ENCODE assay signal across 20 cellular contexts in the genomic region with DNA sequence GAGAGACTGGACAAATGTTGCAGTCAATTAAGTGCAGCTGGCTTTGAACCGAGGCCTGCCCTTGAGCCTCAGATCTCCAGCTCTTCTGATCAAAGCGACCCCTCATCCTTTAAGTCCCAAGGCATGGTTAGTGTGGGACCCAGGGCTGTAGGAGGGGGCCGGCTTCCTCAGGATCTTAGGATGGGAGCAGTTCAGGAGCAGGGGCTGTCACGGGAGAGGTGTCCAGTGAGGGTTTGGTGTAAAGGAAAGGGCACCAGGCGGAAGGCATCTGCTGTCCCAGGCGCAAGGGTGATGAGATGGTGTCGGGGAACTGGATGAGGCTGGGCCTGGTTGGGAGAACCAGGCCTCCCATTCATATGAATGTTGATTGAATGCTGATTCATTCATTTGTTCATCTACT. TPM values are rescaled to one million over a fixed set of nuclear protein-coding genes. Genes with fewer than 3 reads are reported as not detected.
DNase-seq lines count a peak whose midpoint lies in the region; ATAC-seq and TF ChIP-seq lines count a peak whose summit lies in the region.
"Had no signal": no experiment of that assay in that cellular context is flagged by ENCODE, and none has a peak within 500 bp of the region (broad histone marks: within the 10 kb centered on the region; RNA-seq: fewer than 3 reads in every experiment).

No MANE protein-coding gene starts in this region.

- H3K9me3 ChIP-seq in H9 (ENCODE audit: control insufficient read depth, low read depth, low read length): no peaks in the 10 kb centered on the region

- H2BK15ac ChIP-seq in H9 (ENCODE audit: low read depth, low read length): no peak overlapping the region

- no peak overlapping the region for H3K9ac ChIP-seq in H9 (ENCODE audit: extremely low read depth, insufficient read length, low read length)

- H3K36me3 ChIP-seq in brain microvascular endothelial cell (replicated peaks): peaks cover 6% of the 10 kb centered on the region

- WGBS in H9 (ENCODE audit: extremely low coverage, insufficient read length, low lambda C conversion rate): no CpG with 5 or more reads among the region's 7 CpGs

- H3K27me3 ChIP-seq in H9 (ENCODE audit: insufficient read depth, low read length) (no peaks in the 10 kb centered on the region), brain microvascular endothelial cell (replicated peaks) (no peaks in the 10 kb centered on the region)

- H4K8ac ChIP-seq in H9 (replicated peaks; ENCODE audit: insufficient read length, low read depth, low read length): no peak overlapping the region

- H3T11ph ChIP-seq in H9 (ENCODE audit: low read length): no peak overlapping the region

- H3K4me3 ChIP-seq in brain microvascular endothelial cell (ENCODE audit: low read depth, low read length): no peak overlapping the region
- H3K4me3 ChIP-seq: GM12878 had no signal

- in situ Hi-C loops in brain microvascular endothelial cell (cut with HindIII; ENCODE audit: low pct_ligation_motif_present, low sequenced_read_pairs): no loop called here

- H3K23ac ChIP-seq in H9 (ENCODE audit: insufficient read length, low read depth, low read length): no peak overlapping the region

- H2AK5ac ChIP-seq in H9 (ENCODE audit: insufficient read length, low read length): no peak overlapping the region

- no peak for DNase-seq in activated CD8-positive, alpha-beta T cell treated with anti-CD3 and anti-CD28 coated beads, Interleukin-2, amount 10 ng/mL, durations not matched to agents 7 days and 5 days
- no peak for DNase-seq in activated CD8-positive, alpha-beta T cell treated with anti-CD3 and anti-CD28 coated beads for 36 hours
- no peak for DNase-seq in H9
- DNase-seq in endothelial cell (ENCODE audit: low spot score): no peak
- DNase-seq in stimulated activated effector memory CD8-positive, alpha-beta T cell treated with anti-CD3 and anti-CD28 coated beads, Interleukin-12 subunit alpha, Interleukin-12 subunit beta, amount 100 ng/mL, for 72 hours (ENCODE audit: low spot score in 2 of 2): no peak
- no peak for DNase-seq in NCI-H2227 treated with DMSO at 0.1 percent for 48 hours (lab: John Stamatoyannopoulos, UW)
- DNase-seq in brain microvascular endothelial cell: no peak
- DNase-seq: Calu3; CD4-positive, CD25-positive, alpha-beta regulatory T cell; DMS53; EL; KG1; NCI-H1105 treated with DMSO at 0.1 percent for 48 hours; NCI-H1694; NCI-H2081 treated with DMSO at 0.1 percent for 48 hours; NCI-H774; SHP77 had no signal

- H3K4ac ChIP-seq in H9 (ENCODE audit: low read depth, low read length): no peak overlapping the region

- no peaks in the 10 kb centered on the region for H3K79me2 ChIP-seq in H9 (ENCODE audit: insufficient read depth, low read length)

- TF ChIP-seq CTCF in activated CD8-positive, alpha-beta T cell treated with anti-CD3 and anti-CD28 coated beads for 36 hours (IDR thresholded peaks at IDR 0.05): no peak
- no peak for TF ChIP-seq CTCF in H9 (conservative IDR thresholded peaks at IDR 0.05)
- TF ChIP-seq CTCF in endothelial cell (IDR thresholded peaks at IDR 0.05; ENCODE audit: unreplicated experiment): no peak
- no peak for TF ChIP-seq CTCF in brain microvascular endothelial cell (IDR thresholded peaks at IDR 0.05; ENCODE audit: low read depth, low read length, missing control alignments)

- no peak overlapping the region for H2BK12ac ChIP-seq in H9 (ENCODE audit: insufficient read length, low read depth, low read length)

- H3K79me1 ChIP-seq in H9 (ENCODE audit: insufficient read depth, low read depth, low read length, poor library complexity, severe bottlenecking): no peaks in the 10 kb centered on the region

- H3K27ac Mint-ChIP-seq in activated CD8-positive, alpha-beta T cell treated with anti-CD3 and anti-CD28 coated beads, Interleukin-2, amount 10 ng/mL, durations not matched to agents 7 days and 5 days: peak overlapping the region; percentile 57
- no peak overlapping the region for H3K27ac Mint-ChIP-seq in activated CD8-positive, alpha-beta T cell treated with anti-CD3 and anti-CD28 coated beads for 36 hours
- H3K27ac Mint-ChIP-seq in H9 (peak overlapping the region in 2 of 3 experiments; percentile 29 to 61; a peak in 3 of 7 replicates), endothelial cell (ENCODE audit: unreplicated experiment) (no peak overlapping the region)
- peak overlapping the region; percentile 27 for H3K27ac Mint-ChIP-seq in stimulated activated effector memory CD8-positive, alpha-beta T cell treated with anti-CD3 and anti-CD28 coated beads, Interleukin-12 subunit alpha, Interleukin-12 subunit beta, amount 100 ng/mL, for 72 hours
- H3K27ac Mint-ChIP-seq: B cell had no signal

- no peak for ATAC-seq in activated CD8-positive, alpha-beta T cell treated with anti-CD3 and anti-CD28 coated beads, Interleukin-2, amount 10 ng/mL, durations not matched to agents 7 days and 5 days
- no peak for ATAC-seq in activated CD8-positive, alpha-beta T cell treated with anti-CD3 and anti-CD28 coated beads for 36 hours
- ATAC-seq in stimulated activated effector memory CD8-positive, alpha-beta T cell treated with anti-CD3 and anti-CD28 coated beads, Interleukin-12 subunit alpha, Interleukin-12 subunit beta, amount 100 ng/mL, for 72 hours: no peak
- ATAC-seq in HG02970 (IDR thresholded peaks at IDR 0.05; ENCODE audit: low FRiP score, unreplicated experiment): no peak

- no peak overlapping the region for H2BK20ac ChIP-seq in H9 (ENCODE audit: low read depth, low read length, poor library complexity, severe bottlenecking)

- H3K23me2 ChIP-seq in H9 (ENCODE audit: insufficient read length, low read depth, low read length, poor library complexity, severe bottlenecking): peaks cover 3% of the 10 kb centered on the region

- H3K36me3 Mint-ChIP-seq in activated CD8-positive, alpha-beta T cell treated with anti-CD3 and anti-CD28 coated beads, Interleukin-2, amount 10 ng/mL, durations not matched to agents 7 days and 5 days (ENCODE audit: low read depth): no peaks in the 10 kb centered on the region
- H3K36me3 Mint-ChIP-seq in activated CD8-positive, alpha-beta T cell treated with anti-CD3 and anti-CD28 coated beads for 36 hours (ENCODE audit: low read depth): peaks cover 4% of the 10 kb centered on the region
- H3K36me3 Mint-ChIP-seq in H9 (ENCODE audit: insufficient read depth in 1 of 3, low read depth in 3 of 3) (peaks cover 12 to 39% (median 39%) of the 10 kb centered on the region in 3 experiments; a peak in 6 of 7 replicates), endothelial cell (ENCODE audit: low read depth, unreplicated experiment) (peaks cover 34% of the 10 kb centered on the region)
- peaks cover 3% of the 10 kb centered on the region for H3K36me3 Mint-ChIP-seq in stimulated activated effector memory CD8-positive, alpha-beta T cell treated with anti-CD3 and anti-CD28 coated beads, Interleukin-12 subunit alpha, Interleukin-12 subunit beta, amount 100 ng/mL, for 72 hours

- no peak overlapping the region for H3K4me2 ChIP-seq in H9 (ENCODE audit: insufficient read depth, insufficient read length, low read length)

- no peak overlapping the region for H2BK5ac ChIP-seq in H9 (ENCODE audit: insufficient read length, low read length)

- H3K56ac ChIP-seq in H9 (ENCODE audit: insufficient read length, low read depth, low read length): no peak overlapping the region

- no peak overlapping the region for H3K4me3 Mint-ChIP-seq in activated CD8-positive, alpha-beta T cell treated with anti-CD3 and anti-CD28 coated beads, Interleukin-2, amount 10 ng/mL, durations not matched to agents 7 days and 5 days
- no peak overlapping the region for H3K4me3 Mint-ChIP-seq in activated CD8-positive, alpha-beta T cell treated with anti-CD3 and anti-CD28 coated beads for 36 hours
- H3K4me3 Mint-ChIP-seq in H9 (no peak overlapping the region), endothelial cell (ENCODE audit: unreplicated experiment) (peak overlapping the region; percentile 57)
- H3K4me3 Mint-ChIP-seq in stimulated activated effector memory CD8-positive, alpha-beta T cell treated with anti-CD3 and anti-CD28 coated beads, Interleukin-12 subunit alpha, Interleukin-12 subunit beta, amount 100 ng/mL, for 72 hours: no peak overlapping the region
- H3K4me3 Mint-ChIP-seq: B cell had no signal

- no peak overlapping the region for H3K14ac ChIP-seq in H9 (ENCODE audit: insufficient read depth, low read length)

- H3K18ac ChIP-seq in H9 (ENCODE audit: insufficient read length, low read depth, low read length): no peak overlapping the region

- H3K9me3 Mint-ChIP-seq in activated CD8-positive, alpha-beta T cell treated with anti-CD3 and anti-CD28 coated beads, Interleukin-2, amount 10 ng/mL, durations not matched to agents 7 days and 5 days (ENCODE audit: insufficient read depth): no peaks in the 10 kb centered on the region
- no peaks in the 10 kb centered on the region for H3K9me3 Mint-ChIP-seq in activated CD8-positive, alpha-beta T cell treated with anti-CD3 and anti-CD28 coated beads for 36 hours
- H3K9me3 Mint-ChIP-seq in H9 (no peaks in the 10 kb centered on the region), endothelial cell (ENCODE audit: unreplicated experiment) (no peaks in the 10 kb centered on the region)
- H3K9me3 Mint-ChIP-seq in stimulated activated effector memory CD8-positive, alpha-beta T cell treated with anti-CD3 and anti-CD28 coated beads, Interleukin-12 subunit alpha, Interleukin-12 subunit beta, amount 100 ng/mL, for 72 hours: no peaks in the 10 kb centered on the region

- no peaks in the 10 kb centered on the region for H3K27me3 Mint-ChIP-seq in activated CD8-positive, alpha-beta T cell treated with anti-CD3 and anti-CD28 coated beads, Interleukin-2, amount 10 ng/mL, durations not matched to agents 7 days and 5 days (ENCODE audit: low read depth)
- H3K27me3 Mint-ChIP-seq in activated CD8-positive, alpha-beta T cell treated with anti-CD3 and anti-CD28 coated beads for 36 hours: no peaks in the 10 kb centered on the region
- peaks cover 2% of the 10 kb centered on the region; the same call in 1 of the 2 replicates for H3K27me3 Mint-ChIP-seq in H9 (ENCODE audit: low read depth)
- H3K27me3 Mint-ChIP-seq in endothelial cell (ENCODE audit: unreplicated experiment): peaks cover 18% of the 10 kb centered on the region
- H3K27me3 Mint-ChIP-seq: B cell; CD4-positive, CD25-positive, alpha-beta regulatory T cell had no signal

- intact Hi-C loops in activated CD8-positive, alpha-beta T cell treated with anti-CD3 and anti-CD28 coated beads for 36 hours (cut with micrococcal nuclease): loop anchor here (5.0 kb wide), 1 partner anchor 312 kb away; no protein-coding TSS in a partner anchor

- H2AFZ ChIP-seq in H9 (ENCODE audit: low read length): no peak overlapping the region

- POLR2A ChIA-PET in activated CD8-positive, alpha-beta T cell treated with anti-CD3 and anti-CD28 coated beads, Interleukin-2, amount 10 ng/mL, durations not matched to agents 7 days and 5 days (lab: Charles Lee): no interaction called here
- POLR2A ChIA-PET in activated CD8-positive, alpha-beta T cell treated with anti-CD3 and anti-CD28 coated beads for 36 hours (lab: Charles Lee): no interaction called here

- CTCF ChIA-PET in activated CD8-positive, alpha-beta T cell treated with anti-CD3 and anti-CD28 coated beads, Interleukin-2, amount 10 ng/mL, durations not matched to agents 7 days and 5 days (lab: Charles Lee): interaction anchor here (1.1 to 1.7 kb wide), 2 partner anchors 89 to 183 kb away, joined by 3 to 4 read pairs; partner anchors contain the start of gene PAFAH2
- CTCF ChIA-PET in activated CD8-positive, alpha-beta T cell treated with anti-CD3 and anti-CD28 coated beads for 36 hours (lab: Charles Lee): interaction anchor here (1.9 kb wide), 1 partner anchor 14 kb away, joined by 6 read pairs; the partner anchor contains the start of gene SELENON

- H4K91ac ChIP-seq in H9 (ENCODE audit: insufficient read length, low read depth, low read length): no peak overlapping the region

- H3K4me1 ChIP-seq in H9 (ENCODE audit: insufficient read depth, low read length): no peaks in the 10 kb centered on the region; the same call in 1 of the 2 replicates

- peaks cover 20% of the 10 kb centered on the region for H3K4me1 Mint-ChIP-seq in activated CD8-positive, alpha-beta T cell treated with anti-CD3 and anti-CD28 coated beads, Interleukin-2, amount 10 ng/mL, durations not matched to agents 7 days and 5 days (ENCODE audit: low read depth)
- peaks cover 13% of the 10 kb centered on the region for H3K4me1 Mint-ChIP-seq in activated CD8-positive, alpha-beta T cell treated with anti-CD3 and anti-CD28 coated beads for 36 hours (ENCODE audit: low read depth)
- H3K4me1 Mint-ChIP-seq in H9: peaks cover 20 to 26% of the 10 kb centered on the region in 2 experiments
- peaks cover 22% of the 10 kb centered on the region for H3K4me1 Mint-ChIP-seq in endothelial cell (ENCODE audit: unreplicated experiment)
- H3K4me1 Mint-ChIP-seq in stimulated activated effector memory CD8-positive, alpha-beta T cell treated with anti-CD3 and anti-CD28 coated beads, Interleukin-12 subunit alpha, Interleukin-12 subunit beta, amount 100 ng/mL, for 72 hours: peaks cover 25% of the 10 kb centered on the region

- H3K27ac ChIP-seq in H9 (ENCODE audit: insufficient read length, low read depth, low read length) (no peak overlapping the region), brain microvascular endothelial cell (no peak overlapping the region)

- peaks cover 3% of the 10 kb centered on the region for H4K20me1 ChIP-seq in H9 (ENCODE audit: control insufficient read depth, insufficient read depth, insufficient read length)

- no peak overlapping the region for H4K5ac ChIP-seq in H9 (ENCODE audit: insufficient read length, low read depth, low read length)

- no peak overlapping the region for H2BK120ac ChIP-seq in H9 (ENCODE audit: low read depth, low read length, poor library complexity, severe bottlenecking)

RNA-seq across cellular contexts. Expression of gene MTFR1L, which starts 5.1 kb away (rescaled TPM):
- 10 to 100 TPM; 26.2 to 26.7 TPM for total RNA-seq in activated CD8-positive, alpha-beta T cell treated with anti-CD3 and anti-CD28 coated beads, Interleukin-2, amount 10 ng/mL, durations not matched to agents 7 days and 5 days
- 10 to 100 TPM; 25.6 to 27.4 TPM for total RNA-seq in activated CD8-positive, alpha-beta T cell treated with anti-CD3 and anti-CD28 coated beads for 36 hours
- total RNA-seq in H9 (2021) (31.5 and 32.5 TPM in 2 replicates), endothelial cell (ENCODE audit: unreplicated experiment) (48.1 TPM)

RNA-seq across cellular contexts. Expression of gene SELENON, which starts 14.7 kb away (rescaled TPM):
- 1 to 10 TPM; 4.5 to 5.1 TPM for total RNA-seq in activated CD8-positive, alpha-beta T cell treated with anti-CD3 and anti-CD28 coated beads, Interleukin-2, amount 10 ng/mL, durations not matched to agents 7 days and 5 days
- 10 to 100 TPM; 15.3 to 17.7 TPM for total RNA-seq in activated CD8-positive, alpha-beta T cell treated with anti-CD3 and anti-CD28 coated beads for 36 hours
- total RNA-seq in H9 (2021): 89.0 and 90.9 TPM in 2 replicates
- total RNA-seq in endothelial cell (ENCODE audit: unreplicated experiment): 284 TPM

RNA-seq across cellular contexts. Expression of gene AUNIP, which starts 44.6 kb away (rescaled TPM):
- 1 to 10 TPM; 7.8 to 9.1 TPM for total RNA-seq in activated CD8-positive, alpha-beta T cell treated with anti-CD3 and anti-CD28 coated beads, Interleukin-2, amount 10 ng/mL, durations not matched to agents 7 days and 5 days
- total RNA-seq in activated CD8-positive, alpha-beta T cell treated with anti-CD3 and anti-CD28 coated beads for 36 hours: 10 to 100 TPM in 1 of 2 experiments, 1 to 10 TPM in 1; 8.8 to 10.3 TPM
- total RNA-seq in H9 (2021): 22.0 and 22.2 TPM in 2 replicates
- 3.3 TPM for total RNA-seq in endothelial cell (ENCODE audit: unreplicated experiment)
- total RNA-seq: CD4-positive, CD25-positive, alpha-beta regulatory T cell had no signal

Comparison
In these comparisons a context has a peak if more than half of its experiments do, and no peak if none do; other contexts are left out.
1. H3K27ac Mint-ChIP-seq: peak in activated CD8-positive, alpha-beta T cell treated with anti-CD3 and anti-CD28 coated beads, Interleukin-2, amount 10 ng/mL, durations not matched to agents 7 days and 5 days (single experiment), H9 (2 of 3) and stimulated activated effector memory CD8-positive, alpha-beta T cell treated with anti-CD3 and anti-CD28 coated beads, Interleukin-12 subunit alpha, Interleukin-12 subunit beta, amount 100 ng/mL, for 72 hours (single experiment); none in activated CD8-positive, alpha-beta T cell treated with anti-CD3 and anti-CD28 coated beads for 36 hours (single experiment) and endothelial cell (single experiment).